15 cellular contexts compared by ENCODE assay signal in the genomic region with DNA sequence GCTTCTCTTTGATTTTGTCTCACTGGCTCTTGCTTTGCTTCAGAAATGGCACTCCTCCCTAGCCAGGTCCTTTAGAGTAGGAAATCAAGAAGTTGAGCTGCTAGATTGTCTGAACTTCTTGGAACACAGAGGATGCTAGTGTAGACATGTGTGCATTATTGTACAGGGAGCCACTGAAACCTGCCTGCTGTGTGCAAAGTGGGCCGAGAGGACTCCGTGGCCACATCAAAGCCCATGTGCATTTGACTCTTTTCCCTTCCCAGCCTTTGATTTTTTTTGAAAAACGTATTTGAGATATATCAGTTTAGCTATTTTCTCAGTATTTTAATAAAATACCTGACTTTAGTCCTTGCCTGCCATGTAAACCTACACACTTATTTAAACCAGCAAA. TPM values are rescaled to one million over a fixed set of nuclear protein-coding genes. Genes with fewer than 3 reads are reported as not detected.
DNase-seq lines count a peak whose midpoint lies in the region; ATAC-seq lines count a peak whose summit lies in the region.
"Had no signal": no experiment of that assay in that cellular context is flagged by ENCODE, and none has a peak within 500 bp of the region (broad histone marks: within the 10 kb centered on the region; RNA-seq: fewer than 3 reads in every experiment).

No MANE protein-coding gene starts in this region.

- peak; percentile 39 for DNase-seq in Jurkat, Clone E6-1 (ENCODE audit: low read depth, low spot score)
- no peak for DNase-seq in caudate nucleus (lab: John Stamatoyannopoulos, UW)
- DNase-seq in NCI-H226: no peak
- DNase-seq in NK-92 treated with Interleukin-12 subunit alpha and Interleukin-12 subunit beta, amount 100 ng/mL, for 24 hours (lab: John Stamatoyannopoulos, UW): no peak
- DNase-seq: activated CD4-positive, alpha-beta T cell treated with anti-CD3 and anti-CD28 coated beads for 36 hours; activated CD8-positive, alpha-beta memory T cell treated with anti-CD3 and anti-CD28 coated beads, Interleukin-2, amount 50 U/mL, for 4 hours; activated effector memory CD4-positive, alpha-beta T cell treated with anti-CD3 and anti-CD28 coated beads, Interleukin-2, amount 50 U/mL, for 16 hours; DMS153; foreskin fibroblast; NCI-H146; nucleus accumbens; RPMI8226 had no signal

- H3K27me3 ChIP-seq in skeletal muscle tissue (ENCODE audit: control insufficient read depth in 3 of 3, insufficient read depth in 3 of 3, low read length in 3 of 3): no peaks in the 10 kb centered on the region

- H3K36me3 ChIP-seq in skeletal muscle tissue (ENCODE audit: control insufficient read depth in 3 of 3, insufficient read depth in 3 of 3, low read length in 3 of 3): peaks cover 2 to 13% (median 9%) of the 10 kb centered on the region in 3 donors

- peak overlapping the region; percentile 41 for H3K27ac ChIP-seq in caudate nucleus (ENCODE audit: low read depth, low read length)
- peak overlapping the region; percentile 21 for H3K27ac ChIP-seq in skeletal muscle tissue (ENCODE audit: low read depth, low read length)

- peak overlapping the region in 1 of 3 donors; percentile 63 for H3K9ac ChIP-seq in skeletal muscle tissue (ENCODE audit: low read depth in 1 of 3, low read length in 3 of 3)

- no peak for ATAC-seq in GM21528 (IDR thresholded peaks at IDR 0.05; ENCODE audit: low FRiP score, unreplicated experiment)
- ATAC-seq: activated CD4-positive, alpha-beta T cell treated with anti-CD3 and anti-CD28 coated beads for 36 hours had no signal

- H3K9me3 ChIP-seq in skeletal muscle tissue (ENCODE audit: control insufficient read depth in 3 of 3, low read length in 3 of 3): peaks cover 0 to 6% (median 0%) of the 10 kb centered on the region in 3 donors

- H3K4me1 ChIP-seq in skeletal muscle tissue (ENCODE audit: control insufficient read depth in 3 of 3, insufficient read depth in 3 of 3, low read length in 3 of 3): peaks cover 74 to 80% (median 78%) of the 10 kb centered on the region in 3 donors

- H3K4me3 ChIP-seq in GM08714 (ENCODE audit: low read length): peak overlapping the region; percentile 25; the same call in 1 of the 2 replicates
- H3K4me3 ChIP-seq in Jurkat, Clone E6-1 (ENCODE audit: low read length): no peak overlapping the region
- peak overlapping the region in 1 of 3 donors; percentile 13 for H3K4me3 ChIP-seq in skeletal muscle tissue (ENCODE audit: low read length in 3 of 3)

RNA-seq across cellular contexts. Expression of gene ATP6V1E2, which starts 20.1 kb away (rescaled TPM):
- 7.0 TPM for polyA plus RNA-seq in Jurkat, Clone E6-1 (2012; ENCODE audit: insufficient read depth, insufficient read length)
- total RNA-seq in skeletal muscle tissue: 2.6 TPM

RNA-seq across cellular contexts. Expression of gene RHOQ, which starts 20.2 kb away (rescaled TPM):
- 6.2 TPM for polyA plus RNA-seq in Jurkat, Clone E6-1 (2012; ENCODE audit: insufficient read depth, insufficient read length)
- total RNA-seq in skeletal muscle tissue: 42.3 TPM

RNA-seq across cellular contexts. Expression of gene PIGF, which starts 54.4 kb away (rescaled TPM):
- polyA plus RNA-seq in Jurkat, Clone E6-1 (2012; ENCODE audit: insufficient read depth, insufficient read length): 27.6 TPM
- 29.7 TPM for total RNA-seq in skeletal muscle tissue

RNA-seq across cellular contexts. Expression of gene CRIPT, which starts 54.6 kb away (rescaled TPM):
- polyA plus RNA-seq in Jurkat, Clone E6-1 (2012; ENCODE audit: insufficient read depth, insufficient read length): 8.0 TPM
- total RNA-seq in skeletal muscle tissue: 24.0 TPM
